Comparison of ENCODE assay signal across 9 cellular contexts in genomic region chr1:156471496-156472490, GRCh38. TPM values are rescaled to one million over a fixed set of nuclear protein-coding genes. Genes with fewer than 3 reads are reported as not detected.
DNase-seq lines count a peak whose midpoint lies in the region; ATAC-seq, FAIRE-seq and TF ChIP-seq lines count a peak whose summit lies in the region.
"Had no signal": no experiment of that assay in that cellular context is flagged by ENCODE, and none has a peak within 500 bp of the region (broad histone marks: within the 10 kb centered on the region; RNA-seq: fewer than 3 reads in every experiment).

No MANE protein-coding gene starts in this region.

- no TSS peak for BruUV-seq in HepG2 (replicated peaks; lab: Mats Ljungman, UMichigan)

- FAIRE-seq in HepG2 (lab: Jason Lieb, UNC): peak; percentile 97

- H3K79me2 ChIP-seq in HepG2 (ENCODE audit: insufficient read depth, low read length): no peaks in the 10 kb centered on the region

- H3K27ac Mint-ChIP-seq in activated naive CD4-positive, alpha-beta T cell treated with anti-CD3 and anti-CD28 coated beads, Interleukin-2, amount 50 U/mL, for 24 hours: peak overlapping the region; percentile 35
- H3K27ac Mint-ChIP-seq in activated CD8-positive, alpha-beta T cell treated with anti-CD3 and anti-CD28 coated beads for 36 hours: peak overlapping the region; percentile 2

- H2AFZ ChIP-seq in HepG2 (ENCODE audit: low read length): no peak overlapping the region

- H3K4me3 Mint-ChIP-seq in activated naive CD4-positive, alpha-beta T cell treated with anti-CD3 and anti-CD28 coated beads, Interleukin-2, amount 50 U/mL, for 24 hours: no peak overlapping the region
- no peak overlapping the region for H3K4me3 Mint-ChIP-seq in activated CD8-positive, alpha-beta T cell treated with anti-CD3 and anti-CD28 coated beads for 36 hours

- H3K36me3 ChIP-seq in HepG2 (replicated peaks in 1 of 2; ENCODE audit: control insufficient read depth in 1 of 2, insufficient read depth in 2 of 2, low read length in 2 of 2): peaks cover 10 to 34% of the 10 kb centered on the region in 2 experiments; a peak in 4 of 5 replicates

- peak overlapping the region in 1 of 3 experiments; percentile 21; a peak in 1 of 6 replicates for H3K4me3 ChIP-seq in HepG2 (replicated peaks in 1 of 3; ENCODE audit: insufficient read depth in 1 of 3, low read depth in 2 of 3, low read length in 3 of 3)

- in situ Hi-C loops in HepG2 (cut with HindIII; ENCODE audit: extremely low pct_ligation_motif_present, low pct_unique_long_range_greater_than_20kb): no loop called here

- peaks cover 3% of the 10 kb centered on the region for H3K4me1 Mint-ChIP-seq in activated naive CD4-positive, alpha-beta T cell treated with anti-CD3 and anti-CD28 coated beads, Interleukin-2, amount 50 U/mL, for 24 hours
- peaks cover 20% of the 10 kb centered on the region for H3K4me1 Mint-ChIP-seq in activated CD8-positive, alpha-beta T cell treated with anti-CD3 and anti-CD28 coated beads for 36 hours (ENCODE audit: low read depth)

- peak; percentile 54 for TF ChIP-seq RAD21 in HepG2 (CRISPR knock-in tag; IDR thresholded peaks at IDR 0.05)

- no peak for TF ChIP-seq CTCF in activated CD8-positive, alpha-beta T cell treated with anti-CD3 and anti-CD28 coated beads for 36 hours (IDR thresholded peaks at IDR 0.05)
- TF ChIP-seq CTCF in HepG2 (CRISPR knock-in tag; IDR thresholded peaks at IDR 0.05): peak; percentile 40

- no peaks in the 10 kb centered on the region for H3K9me3 ChIP-seq in HepG2 (ENCODE audit: low read length)

- no peak for ATAC-seq in activated CD8-positive, alpha-beta T cell treated with anti-CD3 and anti-CD28 coated beads for 36 hours
- ATAC-seq in HepG2 (peak; percentile 94), HG03025 (IDR thresholded peaks at IDR 0.05; ENCODE audit: low FRiP score, unreplicated experiment) (no peak), GM19324 (IDR thresholded peaks at IDR 0.05; ENCODE audit: low FRiP score, unreplicated experiment) (no peak)

- peaks cover 12% of the 10 kb centered on the region for H3K36me3 Mint-ChIP-seq in activated naive CD4-positive, alpha-beta T cell treated with anti-CD3 and anti-CD28 coated beads, Interleukin-2, amount 50 U/mL, for 24 hours
- H3K36me3 Mint-ChIP-seq in activated CD8-positive, alpha-beta T cell treated with anti-CD3 and anti-CD28 coated beads for 36 hours (ENCODE audit: low read depth): peaks cover 35% of the 10 kb centered on the region

- H3K9me3 Mint-ChIP-seq in activated naive CD4-positive, alpha-beta T cell treated with anti-CD3 and anti-CD28 coated beads, Interleukin-2, amount 50 U/mL, for 24 hours: no peaks in the 10 kb centered on the region
- H3K9me3 Mint-ChIP-seq in activated CD8-positive, alpha-beta T cell treated with anti-CD3 and anti-CD28 coated beads for 36 hours: no peaks in the 10 kb centered on the region

- H3K27me3 ChIP-seq in HepG2 (ENCODE audit: control insufficient read depth in 1 of 2, insufficient read depth in 2 of 2, low read length in 2 of 2): no peaks in the 10 kb centered on the region

- TF ChIP-seq EP300 in HepG2 (IDR thresholded peaks at IDR 0.05; ENCODE audit: low read depth in 2 of 2, low read length in 2 of 2) (peak; percentile 34 to 95; a peak in 3 of 4 replicates), HepG2 (CRISPR knock-in tag; IDR thresholded peaks at IDR 0.05; ENCODE audit: borderline replicate concordance) (peak; percentile 91)

- no peak for TF ChIP-seq POLR2A in HepG2 (IDR thresholded peaks at IDR 0.05; ENCODE audit: insufficient read depth in 1 of 2, low read depth in 2 of 2, low read length in 2 of 2)

- POLR2A ChIA-PET in activated CD8-positive, alpha-beta T cell treated with anti-CD3 and anti-CD28 coated beads for 36 hours (lab: Charles Lee): interaction anchor here (2.7 kb wide), 1 partner anchor 9 kb away, joined by 7 read pairs; no protein-coding TSS in a partner anchor
- POLR2A ChIA-PET in HepG2 (lab: Yijun Ruan, JAX): interaction anchor here (0.6 to 3.4 kb wide), 7 partner anchors 9 to 85 kb away, joined by 3 to 19 read pairs (median 5); partner anchors contain the start of gene MEF2D

- intact Hi-C loops in activated CD8-positive, alpha-beta T cell treated with anti-CD3 and anti-CD28 coated beads for 36 hours (cut with micrococcal nuclease): no loop called here
- intact Hi-C loops in HepG2 (cut with micrococcal nuclease; ENCODE audit: unreplicated experiment): loop anchor here (1.0 to 2.0 kb wide), 2 partner anchors 14 to 33 kb away; no protein-coding TSS in a partner anchor

- no peak for DNase-seq in activated naive CD4-positive, alpha-beta T cell (lab: John Stamatoyannopoulos, UW)
- DNase-seq in activated CD8-positive, alpha-beta T cell treated with anti-CD3 and anti-CD28 coated beads for 36 hours: no peak
- peak; percentile 97 for DNase-seq in HepG2 (ENCODE audit: low spot score)
- peak; percentile 84 for DNase-seq in ureter (ENCODE audit: low spot score)
- DNase-seq in SKM-1 (lab: John Stamatoyannopoulos, UW; ENCODE audit: unreplicated experiment): no peak
- DNase-seq: activated CD4-positive, alpha-beta T cell treated with anti-CD3 and anti-CD28 coated beads, Interleukin-2, amount 50 U/mL, for 48 hours had no signal

- CTCF ChIA-PET in activated CD8-positive, alpha-beta T cell treated with anti-CD3 and anti-CD28 coated beads for 36 hours (lab: Charles Lee): interaction anchor here (1.9 kb wide), 1 partner anchor 9 kb away, joined by 13 read pairs; no protein-coding TSS in a partner anchor
- CTCF ChIA-PET in HepG2 (lab: Yijun Ruan, JAX; ENCODE audit: low intra/inter-chr PET ratio, low total read pairs): no interaction called here

- H3K9ac ChIP-seq in HepG2 (ENCODE audit: insufficient read depth, low read depth, low read length): peak overlapping the region; percentile 45

- H3K4me2 ChIP-seq in HepG2 (ENCODE audit: low read depth, low read length): peak overlapping the region; percentile 51

- H4K20me1 ChIP-seq in HepG2 (ENCODE audit: insufficient read depth, low read length): no peaks in the 10 kb centered on the region

- H3K4me1 ChIP-seq in HepG2 (ENCODE audit: insufficient read depth, low read length): peaks cover 65% of the 10 kb centered on the region

- whole genome bisulfite sequencing in HepG2 (ENCODE audit: low lambda C conversion rate): 59% methylated on average over 6 of the region's 9 CpGs

- H3K27me3 Mint-ChIP-seq in activated naive CD4-positive, alpha-beta T cell treated with anti-CD3 and anti-CD28 coated beads, Interleukin-2, amount 50 U/mL, for 24 hours: no peaks in the 10 kb centered on the region
- H3K27me3 Mint-ChIP-seq in activated CD8-positive, alpha-beta T cell treated with anti-CD3 and anti-CD28 coated beads for 36 hours: no peaks in the 10 kb centered on the region

- peak overlapping the region; percentile 77 for H3K27ac ChIP-seq in HepG2 (ENCODE audit: extremely low read length, insufficient read depth, low read length)

TF ChIP-seq in HepG2, 621 proteins besides CTCF, POLR2A, EP300 and RAD21 (continues in another document):
- peak; percentile 71; the same call in 1 of the 2 replicates for TF ChIP-seq ZNF3 (CRISPR knock-in tag; IDR thresholded peaks at IDR 0.05)
- no peak for TF ChIP-seq ZNF777 (CRISPR knock-in tag; IDR thresholded peaks at IDR 0.05)
- TF ChIP-seq NPAS2 (CRISPR knock-in tag; IDR thresholded peaks at IDR 0.05; ENCODE audit: borderline replicate concordance): no peak
- no peak for TF ChIP-seq ZFP62 (CRISPR knock-in tag; IDR thresholded peaks at IDR 0.05)
- peak; percentile 87 for TF ChIP-seq NR2C2 (CRISPR knock-in tag; IDR thresholded peaks at IDR 0.05; ENCODE audit: borderline replicate concordance)
- TF ChIP-seq ZNF775 (CRISPR knock-in tag; IDR thresholded peaks at IDR 0.05; ENCODE audit: borderline replicate concordance): no peak; the same call in 1 of the 2 replicates
- TF ChIP-seq KDM6A (CRISPR knock-in tag; IDR thresholded peaks at IDR 0.05; ENCODE audit: low read depth): peak; percentile 85
- no peak for TF ChIP-seq ZNF382 (CRISPR knock-in tag; IDR thresholded peaks at IDR 0.05; ENCODE audit: borderline replicate concordance)
- peak; percentile 86 for TF ChIP-seq HMG20B (CRISPR knock-in tag; conservative IDR thresholded peaks at IDR 0.05)
- TF ChIP-seq ZNF124 (CRISPR knock-in tag; IDR thresholded peaks at IDR 0.05): peak; percentile 92
- TF ChIP-seq ZNF333 (CRISPR knock-in tag; IDR thresholded peaks at IDR 0.05; ENCODE audit: borderline replicate concordance): no peak

RNA-seq across cellular contexts. Expression of gene MEF2D, which starts 28.8 kb away (rescaled TPM):
- 10 to 100 TPM; 35.3 to 35.8 TPM for total RNA-seq in activated CD8-positive, alpha-beta T cell treated with anti-CD3 and anti-CD28 coated beads for 36 hours
- 1.3 and 1.6 TPM in 2 replicates for total RNA-seq in HepG2 (2016; rRNA removed; fragmentation: Illumina TruSeq; extraction: Trizol)
- 0.10 and 0.18 TPM in 2 replicates for total RNA-seq in HepG2 (2016; cell fraction: cytosol; rRNA removed; fragmentation: Illumina TruSeq; extraction: Trizol; ENCODE audit: low read depth)
- 0.94 and 1.4 TPM in 2 replicates for total RNA-seq in HepG2 (2016; cell fraction: insoluble cytoplasmic fraction; rRNA removed; fragmentation: Illumina TruSeq; extraction: Trizol)
- total RNA-seq in HepG2 (2016; cell fraction: membrane; rRNA removed; fragmentation: Illumina TruSeq; extraction: Trizol): 0.86 and 1.1 TPM in 2 replicates
- total RNA-seq in HepG2 (2016; cell fraction: nucleus; rRNA removed; fragmentation: Illumina TruSeq; extraction: Trizol): 1.6 and 2.1 TPM in 2 replicates
- 3.9 and 4.8 TPM in 2 replicates for polyA plus RNA-seq in HepG2 (2011; rRNA removed)
- 3.4 and 4.5 TPM in 2 replicates for polyA plus RNA-seq in HepG2 (2011; cell fraction: cytosol; rRNA removed)
- 16.7 and 19.0 TPM in 2 replicates for polyA plus RNA-seq in HepG2 (2011; cell fraction: nucleus; rRNA removed)
- polyA plus RNA-seq in HepG2 (2012): 7.2 and 7.9 TPM in 2 replicates
- 0.14 and 0.24 TPM in 2 replicates for polyA plus RNA-seq in HepG2 (2016; cell fraction: cytosol; fragmentation: Illumina TruSeq; extraction: Trizol; ENCODE audit: low read depth)
- 2.7 and 4.2 TPM in 2 replicates for polyA plus RNA-seq in HepG2 (2016; cell fraction: insoluble cytoplasmic fraction; fragmentation: Illumina TruSeq; extraction: Trizol; ENCODE audit: low read depth)
- polyA plus RNA-seq in HepG2 (2016; cell fraction: membrane; fragmentation: Illumina TruSeq; extraction: Trizol; ENCODE audit: low read depth): 0.64 and 0.70 TPM in 2 replicates
- 5.2 and 6.2 TPM in 2 replicates for polyA plus RNA-seq in HepG2 (2016; cell fraction: nucleus; fragmentation: Illumina TruSeq; extraction: Trizol; ENCODE audit: insufficient read depth, low read depth)
- 6.9 and 12.7 TPM in 2 replicates for polyA minus RNA-seq in HepG2 (2011; rRNA and poly(A)+ RNA removed; ENCODE audit: low replicate concordance)
- polyA minus RNA-seq in HepG2 (2011; cell fraction: cytosol; rRNA and poly(A)+ RNA removed): 4.3 and 7.2 TPM in 2 replicates
- 5.4 and 6.3 TPM in 2 replicates for polyA minus RNA-seq in HepG2 (2011; cell fraction: nucleus; rRNA and poly(A)+ RNA removed)
- 55.3 TPM for total RNA-seq in ureter

Comparison
In these comparisons a context has a peak if more than half of its experiments do, and no peak if none do; other contexts are left out.
1. DNase-seq: peak in HepG2 (single experiment) and ureter (single experiment); none in activated naive CD4-positive, alpha-beta T cell (0 of 4), activated CD8-positive, alpha-beta T cell treated with anti-CD3 and anti-CD28 coated beads for 36 hours (single experiment) and SKM-1 (single experiment).
2. RNA of gene MEF2D, which starts 28.8 kb away (total RNA-seq): 55.3 TPM in ureter (single experiment) and 35.3 to 35.8 TPM in activated CD8-positive, alpha-beta T cell treated with anti-CD3 and anti-CD28 coated beads for 36 hours; 0.10 to 2.1 TPM in HepG2; every median in the first group is over 10 times any median in the second.